8 cellular contexts compared by ENCODE assay signal in the genomic region with DNA sequence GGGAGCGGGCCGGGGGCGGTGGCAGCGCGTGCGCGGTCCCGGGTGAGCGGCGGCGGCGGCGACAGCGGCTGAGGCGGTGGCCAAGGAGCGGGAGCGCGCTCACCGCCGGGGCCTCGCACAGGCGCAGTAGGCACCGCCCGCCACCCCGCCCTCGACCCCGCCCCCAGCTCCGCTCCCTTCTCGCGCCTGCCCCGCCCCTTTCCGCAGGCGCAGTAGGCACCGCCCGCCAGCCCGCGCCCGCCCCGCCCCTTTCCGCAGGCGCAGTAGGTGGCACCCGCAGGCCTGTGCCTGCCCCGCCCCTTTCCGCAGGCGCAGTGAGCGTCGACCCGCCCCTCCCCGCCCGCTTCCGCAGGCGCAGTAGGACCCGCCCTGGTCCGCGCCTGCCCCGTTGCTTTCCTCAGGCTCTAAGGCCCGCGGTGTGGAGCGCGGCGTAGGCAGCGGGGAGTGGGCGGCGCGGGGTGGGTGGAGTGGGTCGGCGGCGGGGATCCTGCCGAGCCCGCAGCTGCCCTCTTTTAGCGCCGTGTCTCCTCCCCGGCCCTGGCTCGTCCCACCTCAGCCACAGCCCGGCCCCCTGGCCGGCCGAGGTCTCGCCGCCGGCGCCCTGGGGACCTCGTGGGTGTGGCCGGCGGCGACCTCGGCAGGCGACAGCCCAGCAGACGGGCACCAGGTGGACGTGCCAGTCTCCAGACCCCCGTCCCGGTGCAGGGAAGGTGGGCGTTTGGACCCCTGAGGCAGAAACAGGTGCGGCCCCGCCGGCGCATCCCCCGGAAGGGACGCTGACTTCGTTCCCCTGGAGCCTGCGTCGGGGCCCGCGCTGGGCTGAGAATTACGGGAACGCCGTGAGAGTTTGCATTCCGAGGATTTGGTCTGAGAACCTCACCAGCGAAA. TPM values are rescaled to one million over a fixed set of nuclear protein-coding genes. Genes with fewer than 3 reads are reported as not detected.
DNase-seq lines count a peak whose midpoint lies in the region; ATAC-seq and TF ChIP-seq lines count a peak whose summit lies in the region.

A gene with protein sequence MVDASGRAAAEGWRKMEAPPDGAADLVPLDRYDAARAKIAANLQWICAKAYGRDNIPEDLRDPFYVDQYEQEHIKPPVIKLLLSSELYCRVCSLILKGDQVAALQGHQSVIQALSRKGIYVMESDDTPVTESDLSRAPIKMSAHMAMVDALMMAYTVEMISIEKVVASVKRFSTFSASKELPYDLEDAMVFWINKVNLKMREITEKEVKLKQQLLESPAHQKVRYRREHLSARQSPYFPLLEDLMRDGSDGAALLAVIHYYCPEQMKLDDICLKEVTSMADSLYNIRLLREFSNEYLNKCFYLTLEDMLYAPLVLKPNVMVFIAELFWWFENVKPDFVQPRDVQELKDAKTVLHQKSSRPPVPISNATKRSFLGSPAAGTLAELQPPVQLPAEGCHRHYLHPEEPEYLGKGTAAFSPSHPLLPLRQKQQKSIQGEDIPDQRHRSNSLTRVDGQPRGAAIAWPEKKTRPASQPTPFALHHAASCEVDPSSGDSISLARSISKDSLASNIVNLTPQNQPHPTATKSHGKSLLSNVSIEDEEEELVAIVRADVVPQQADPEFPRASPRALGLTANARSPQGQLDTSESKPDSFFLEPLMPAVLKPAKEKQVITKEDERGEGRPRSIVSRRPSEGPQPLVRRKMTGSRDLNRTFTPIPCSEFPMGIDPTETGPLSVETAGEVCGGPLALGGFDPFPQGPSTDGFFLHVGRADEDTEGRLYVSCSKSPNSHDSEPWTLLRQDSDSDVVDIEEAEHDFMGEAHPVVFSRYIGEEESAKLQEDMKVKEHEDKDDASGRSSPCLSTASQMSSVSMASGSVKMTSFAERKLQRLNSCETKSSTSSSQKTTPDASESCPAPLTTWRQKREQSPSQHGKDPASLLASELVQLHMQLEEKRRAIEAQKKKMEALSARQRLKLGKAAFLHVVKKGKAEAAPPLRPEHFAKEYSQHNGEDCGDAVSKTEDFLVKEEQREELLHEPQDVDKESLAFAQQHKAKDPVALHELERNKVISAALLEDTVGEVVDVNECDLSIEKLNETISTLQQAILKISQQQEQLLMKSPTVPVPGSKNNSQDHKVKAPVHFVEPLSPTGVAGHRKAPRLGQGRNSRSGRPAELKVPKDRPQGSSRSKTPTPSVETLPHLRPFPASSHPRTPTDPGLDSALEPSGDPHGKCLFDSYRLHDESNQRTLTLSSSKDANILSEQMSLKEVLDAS (N-terminal part only) (minus strand): TSS at position 101 of the 888 bp plus-strand sequence. CDS start 387 bp downstream, outside the sequence.

- DNase-seq in DMS114 treated with DMSO at 0.1 percent for 48 hours (lab: John Stamatoyannopoulos, UW; ENCODE audit: unreplicated experiment) (peak; percentile 71), OCI-M2 (lab: John Stamatoyannopoulos, UW; ENCODE audit: unreplicated experiment) (peak; percentile 30), activated T-cell treated with anti-CD3 and anti-CD28 coated beads for 48 hours (ENCODE audit: low read depth) (peak; percentile 97), epithelial cell of proximal tubule (ENCODE audit: low read depth) (no peak), mucosa of gallbladder (ENCODE audit: low spot score) (peak; percentile 95)
- DNase-seq in Jurkat, Clone E6-1 (ENCODE audit: low read depth, low spot score) = peak; percentile 80
- peak; percentile 90 for DNase-seq in stimulated activated CD8-positive, alpha-beta memory T cell treated with anti-CD3 and anti-CD28 coated beads, Interleukin-4, amount 100 ng/mL, for 24 hours (ENCODE audit: low read depth)

- ATAC-seq in GM21529 (IDR thresholded peaks at IDR 0.05; ENCODE audit: unreplicated experiment) = peak; percentile 69

- peak within 1 kb of the TSS; percentile 65 for H3K4me3 ChIP-seq in Jurkat, Clone E6-1 (ENCODE audit: low read length)
- peak within 1 kb of the TSS; percentile 74 for H3K4me3 ChIP-seq in epithelial cell of proximal tubule (ENCODE audit: low read depth, low read length)

- no peak for TF ChIP-seq CTCF in epithelial cell of proximal tubule (conservative IDR thresholded peaks at IDR 0.05; ENCODE audit: low read depth, low read length)

RNA-seq across cellular contexts. Expression of the gene that starts here (rescaled TPM):
- polyA plus RNA-seq in Jurkat, Clone E6-1 (2012; ENCODE audit: insufficient read depth, insufficient read length) = 22.6 TPM
- total RNA-seq in epithelial cell of proximal tubule = 31.1 and 35.9 TPM in 2 replicates
- 24.4 TPM for total RNA-seq in mucosa of gallbladder
